In the genomic region with DNA sequence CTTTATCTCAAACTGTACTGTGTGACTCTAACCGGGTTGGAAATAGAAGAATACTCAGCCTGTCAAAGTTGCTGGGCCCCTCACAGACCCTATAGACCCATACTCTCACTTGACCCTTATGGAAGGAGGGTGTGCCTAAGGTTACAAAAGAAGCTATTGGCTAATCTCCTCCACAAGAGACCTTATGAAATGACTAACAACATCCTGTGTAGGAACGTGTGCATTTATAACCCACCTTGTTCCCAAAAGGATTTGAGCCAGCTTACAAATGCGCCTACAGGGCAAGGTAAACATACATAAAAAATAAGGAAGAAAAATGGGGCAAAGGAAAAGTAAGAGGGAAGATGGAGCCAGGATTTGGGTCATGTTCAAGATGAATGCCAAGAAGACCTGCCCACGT, we compare ENCODE assay signal across 1 cellular context.
TF ChIP-seq lines count a peak whose summit lies in the region.

No MANE protein-coding gene starts in this region.

TF ChIP-seq in K562, 482 proteins besides CTCF, POLR2A, EP300 and RAD21 (continued from another document):
- TF ChIP-seq, protein P1, sequence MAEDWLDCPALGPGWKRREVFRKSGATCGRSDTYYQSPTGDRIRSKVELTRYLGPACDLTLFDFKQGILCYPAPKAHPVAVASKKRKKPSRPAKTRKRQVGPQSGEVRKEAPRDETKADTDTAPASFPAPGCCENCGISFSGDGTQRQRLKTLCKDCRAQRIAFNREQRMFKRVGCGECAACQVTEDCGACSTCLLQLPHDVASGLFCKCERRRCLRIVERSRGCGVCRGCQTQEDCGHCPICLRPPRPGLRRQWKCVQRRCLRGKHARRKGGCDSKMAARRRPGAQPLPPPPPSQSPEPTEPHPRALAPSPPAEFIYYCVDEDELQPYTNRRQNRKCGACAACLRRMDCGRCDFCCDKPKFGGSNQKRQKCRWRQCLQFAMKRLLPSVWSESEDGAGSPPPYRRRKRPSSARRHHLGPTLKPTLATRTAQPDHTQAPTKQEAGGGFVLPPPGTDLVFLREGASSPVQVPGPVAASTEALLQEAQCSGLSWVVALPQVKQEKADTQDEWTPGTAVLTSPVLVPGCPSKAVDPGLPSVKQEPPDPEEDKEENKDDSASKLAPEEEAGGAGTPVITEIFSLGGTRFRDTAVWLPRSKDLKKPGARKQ (CRISPR knock-in tag; IDR thresholded peaks at IDR 0.05), result no peak
